ENCODE assay signal across 22 cellular contexts in genomic region chr11:72825661-72826060, GRCh38. TPM values are rescaled to one million over a fixed set of nuclear protein-coding genes. Genes with fewer than 3 reads are reported as not detected.
DNase-seq lines count a peak whose midpoint lies in the region; ATAC-seq and TF ChIP-seq lines count a peak whose summit lies in the region.
"Had no signal": no experiment of that assay in that cellular context is flagged by ENCODE, and none has a peak within 500 bp of the region (broad histone marks: within the 10 kb centered on the region; RNA-seq: fewer than 3 reads in every experiment).

No MANE protein-coding gene starts in this region.

- peaks cover 3 to 11% of the 10 kb centered on the region in 2 donors for H3K36me3 Mint-ChIP-seq in activated T-cell treated with anti-CD3 and anti-CD28 coated beads, Interleukin-2, amount 50 U/mL, for 72 hours (ENCODE audit: insufficient read depth in 2 of 2)
- peaks cover 5% of the 10 kb centered on the region for H3K36me3 Mint-ChIP-seq in activated T-cell treated with anti-CD3 and anti-CD28 coated beads, Interleukin-2, amount 50 U/mL, for 4 hours (ENCODE audit: insufficient read depth)
- H3K36me3 Mint-ChIP-seq in HFFc6 (ENCODE audit: low read depth) (no peaks in the 10 kb centered on the region), endodermal cell (ENCODE audit: low read depth) (no peaks in the 10 kb centered on the region)

- intact Hi-C loops in sigmoid colon (cut with DNase I), result loop anchor here (10.0 kb wide), 1 partner anchor 539 kb away; no protein-coding TSS in a partner anchor

- ATAC-seq in activated T-cell treated with anti-CD3 and anti-CD28 coated beads, Interleukin-2, amount 50 U/mL, for 72 hours (replicated peaks in 1 of 2), result no peak
- no peak for ATAC-seq in activated T-cell treated with anti-CD3 and anti-CD28 coated beads, Interleukin-2, amount 50 U/mL, for 4 hours
- ATAC-seq in HG02840 (IDR thresholded peaks at IDR 0.05; ENCODE audit: low FRiP score, unreplicated experiment), result no peak
- ATAC-seq: body of pancreas; left colon; stimulated activated naive CD8-positive, alpha-beta T cell treated with anti-CD3 and anti-CD28 coated beads, Interleukin-15, Interleukin-2, amounts not matched to agents 100 U/mL and 50 U/mL, for 24 hours had no signal

- H3K27ac ChIP-seq in endodermal cell (ENCODE audit: low read depth, low read length) (no peak overlapping the region), sigmoid colon (no peak overlapping the region)
- H3K27ac ChIP-seq: body of pancreas, esophagus muscularis mucosa, ovary had no signal

- H3K27me3 ChIP-seq in endodermal cell (ENCODE audit: control insufficient read depth, insufficient read depth, low read length, poor library complexity, severe bottlenecking), result no peaks in the 10 kb centered on the region
- no peaks in the 10 kb centered on the region for H3K27me3 ChIP-seq in sigmoid colon
- H3K27me3 ChIP-seq: body of pancreas, esophagus muscularis mucosa, ovary had no signal

- 91 to 96% methylated on average over 4 of the region's 4 CpGs for WGBS in endodermal cell (ENCODE audit: insufficient coverage in 1 of 2, insufficient read length in 1 of 2), 2 experiments
- WGBS in sigmoid colon, 2 donors, result 80 to 83% methylated on average over 4 of the region's 4 CpGs

- TF ChIP-seq CTCF in HFFc6 (IDR thresholded peaks at IDR 0.05) (no peak), endodermal cell (conservative IDR thresholded peaks at IDR 0.05) (no peak), sigmoid colon (IDR thresholded peaks at IDR 0.05) (no peak)

- H3K36me3 ChIP-seq in endodermal cell (ENCODE audit: control insufficient read depth, insufficient read depth, low read length) (no peaks in the 10 kb centered on the region), sigmoid colon (peaks cover 0 to 4% (median 0%) of the 10 kb centered on the region in 4 donors)
- H3K36me3 ChIP-seq: ovary had no signal

- H3K4me1 Mint-ChIP-seq in activated T-cell treated with anti-CD3 and anti-CD28 coated beads, Interleukin-2, amount 50 U/mL, for 72 hours (ENCODE audit: low read depth), result peaks cover 21% of the 10 kb centered on the region
- peaks cover 14% of the 10 kb centered on the region for H3K4me1 Mint-ChIP-seq in activated T-cell treated with anti-CD3 and anti-CD28 coated beads, Interleukin-2, amount 50 U/mL, for 4 hours (ENCODE audit: low read depth)
- H3K4me1 Mint-ChIP-seq in HFFc6 (ENCODE audit: low read depth) (peaks cover 15% of the 10 kb centered on the region), endodermal cell (peaks cover 1% of the 10 kb centered on the region)

- no peak overlapping the region for H3K9ac ChIP-seq in endodermal cell (ENCODE audit: extremely low read depth, low read length, poor library complexity, severe bottlenecking)

- peak overlapping the region; percentile 2 for H3K27ac Mint-ChIP-seq in activated T-cell treated with anti-CD3 and anti-CD28 coated beads, Interleukin-2, amount 50 U/mL, for 72 hours
- H3K27ac Mint-ChIP-seq in HFFc6 (peak overlapping the region; percentile 44; the same call in 1 of the 2 replicates), endodermal cell (peak overlapping the region; percentile 64)

- no peak overlapping the region for H3K4me3 ChIP-seq in endodermal cell (ENCODE audit: low read length)
- no peak overlapping the region for H3K4me3 ChIP-seq in sigmoid colon
- H3K4me3 ChIP-seq: body of pancreas, esophagus muscularis mucosa, ovary had no signal

- H3K9me3 ChIP-seq in endodermal cell (ENCODE audit: control insufficient read depth, low read length) (no peaks in the 10 kb centered on the region), sigmoid colon (no peaks in the 10 kb centered on the region)
- H3K9me3 ChIP-seq: body of pancreas, esophagus muscularis mucosa, ovary had no signal

- no peaks in the 10 kb centered on the region for H3K9me3 Mint-ChIP-seq in activated T-cell treated with anti-CD3 and anti-CD28 coated beads, Interleukin-2, amount 50 U/mL, for 72 hours
- H3K9me3 Mint-ChIP-seq in activated T-cell treated with anti-CD3 and anti-CD28 coated beads, Interleukin-2, amount 50 U/mL, for 4 hours, result no peaks in the 10 kb centered on the region
- no peaks in the 10 kb centered on the region for H3K9me3 Mint-ChIP-seq in HFFc6
- H3K9me3 Mint-ChIP-seq in endodermal cell, result no peaks in the 10 kb centered on the region

- H3K4me1 ChIP-seq in endodermal cell (ENCODE audit: control insufficient read depth, insufficient read depth, low read length) (no peaks in the 10 kb centered on the region), sigmoid colon (peaks cover 0 to 15% (median 12%) of the 10 kb centered on the region in 4 donors)

- no peak overlapping the region for H3K4me3 Mint-ChIP-seq in activated T-cell treated with anti-CD3 and anti-CD28 coated beads, Interleukin-2, amount 50 U/mL, for 72 hours
- H3K4me3 Mint-ChIP-seq in activated T-cell treated with anti-CD3 and anti-CD28 coated beads, Interleukin-2, amount 50 U/mL, for 4 hours, result no peak overlapping the region
- H3K4me3 Mint-ChIP-seq in HFFc6 (no peak overlapping the region), endodermal cell (no peak overlapping the region)

- no peak for TF ChIP-seq POLR2A in sigmoid colon (IDR thresholded peaks at IDR 0.05)

- DNase-seq in activated T-cell treated with anti-CD3 and anti-CD28 coated beads, Interleukin-2, amount 50 U/mL, for 72 hours, result no peak
- DNase-seq in activated T-cell treated with anti-CD3 and anti-CD28 coated beads, Interleukin-2, amount 50 U/mL, for 4 hours, result no peak
- DNase-seq in HFFc6 (no peak), endodermal cell (no peak), sigmoid colon (peak; percentile 52), superior temporal gyrus (ENCODE audit: extremely low spot score) (no peak), NCI-H1417 (lab: John Stamatoyannopoulos, UW) (no peak)
- DNase-seq: ACHN; activated CD4-positive, CD25-positive, alpha-beta regulatory T cell treated with anti-CD3 and anti-CD28 coated beads, Interleukin-2, amount 50 U/mL, for 72 hours; body of pancreas; C1 segment of cervical spinal cord; effector CD8-positive, alpha-beta T cell; foreskin melanocyte; left colon; NCI-H1694 treated with DMSO at 0.1 percent for 48 hours; NCI-H2171 treated with DMSO at 0.1 percent for 48 hours; NCI-H524; stimulated activated CD4-positive, alpha-beta T cell treated with anti-CD3 and anti-CD28 coated beads, Interleukin-4, amount 100 ng/mL, for 1 hour; stimulated activated naive CD8-positive, alpha-beta T cell treated with anti-CD3 and anti-CD28 coated beads, Interleukin-15, Interleukin-2, amounts not matched to agents 100 U/mL and 50 U/mL, for 24 hours had no signal

- H3K27me3 Mint-ChIP-seq in activated T-cell treated with anti-CD3 and anti-CD28 coated beads, Interleukin-2, amount 50 U/mL, for 72 hours (ENCODE audit: low read depth), result no peaks in the 10 kb centered on the region
- H3K27me3 Mint-ChIP-seq in activated T-cell treated with anti-CD3 and anti-CD28 coated beads, Interleukin-2, amount 50 U/mL, for 4 hours (ENCODE audit: low read depth), result no peaks in the 10 kb centered on the region
- H3K27me3 Mint-ChIP-seq in HFFc6 (ENCODE audit: insufficient read depth) (peaks cover 25% of the 10 kb centered on the region), endodermal cell (ENCODE audit: insufficient read depth) (peaks cover 20% of the 10 kb centered on the region)

- no peak for TF ChIP-seq EP300 in sigmoid colon (IDR thresholded peaks at IDR 0.05)

RNA-seq across cellular contexts. Expression of gene ATG16L2, which starts 11.4 kb away (rescaled TPM):
- 10 to 100 TPM; 55.8 to 56.0 TPM for total RNA-seq in activated T-cell treated with anti-CD3 and anti-CD28 coated beads, Interleukin-2, amount 50 U/mL, for 72 hours
- 10 to 100 TPM; 23.8 to 28.9 (median 26.0) TPM for total RNA-seq in activated T-cell treated with anti-CD3 and anti-CD28 coated beads, Interleukin-2, amount 50 U/mL, for 4 hours
- total RNA-seq in HFFc6 (2021; fragmentation: NEBNext Ultra II Directional; extraction: Animal tissue kit (Norgen Biotek cat#: 25700)), result 1 to 10 TPM; 5.4 to 9.5 (median 7.6) TPM
- total RNA-seq in endodermal cell, result 10 to 100 TPM; 32.2 to 34.2 TPM
- 21.4 TPM for polyA plus RNA-seq in endodermal cell (2013, experiment 1 of 2)
- 15.2 TPM for polyA plus RNA-seq in endodermal cell (2013, experiment 2 of 2)
- 10 to 100 TPM; 16.8 to 36.8 (median 20.2) TPM for total RNA-seq in sigmoid colon
- 10 to 100 TPM in 1 of 3 donors, 1 to 10 TPM in 2; 4.6 to 47.7 (median 9.6) TPM for polyA plus RNA-seq in sigmoid colon

RNA-seq across cellular contexts. Expression of gene STARD10, which starts 31.8 kb away (rescaled TPM):
- total RNA-seq in activated T-cell treated with anti-CD3 and anti-CD28 coated beads, Interleukin-2, amount 50 U/mL, for 72 hours, result 10 to 100 TPM; 31.9 to 41.3 TPM
- total RNA-seq in activated T-cell treated with anti-CD3 and anti-CD28 coated beads, Interleukin-2, amount 50 U/mL, for 4 hours, result 10 to 100 TPM in 2 of 3 donors, 1 to 10 TPM in 1; 9.4 to 13.8 (median 13.0) TPM
- total RNA-seq in HFFc6 (2021; fragmentation: NEBNext Ultra II Directional; extraction: Animal tissue kit (Norgen Biotek cat#: 25700)), result 10 to 100 TPM; 10.8 to 16.9 (median 15.8) TPM
- total RNA-seq in endodermal cell, result 10 to 100 TPM; 32.2 to 33.3 TPM
- 23.2 TPM for polyA plus RNA-seq in endodermal cell (2013, experiment 1 of 2)
- 21.0 TPM for polyA plus RNA-seq in endodermal cell (2013, experiment 2 of 2)
- 10 to 100 TPM; 29.9 to 60.1 (median 43.9) TPM for total RNA-seq in sigmoid colon
- 100 to 1,000 TPM; 286 to 900 (median 781) TPM for polyA plus RNA-seq in sigmoid colon

Comparison
In these comparisons a context has a peak if more than half of its experiments do, and no peak if none do; other contexts are left out.
1. H3K27ac Mint-ChIP-seq: peak in every context shown above with its lines; median percentile 64 in endodermal cell; 44 in HFFc6; 2 in activated T-cell treated with anti-CD3 and anti-CD28 coated beads, Interleukin-2, amount 50 U/mL, for 72 hours.